Comparison of ENCODE assay signal across 32 cellular contexts in genomic region chr14:105223260-105223659, GRCh38. TPM values are rescaled to one million over a fixed set of nuclear protein-coding genes. Genes with fewer than 3 reads are reported as not detected.
DNase-seq lines count a peak whose midpoint lies in the region; ATAC-seq, FAIRE-seq and TF ChIP-seq lines count a peak whose summit lies in the region.
"Had no signal": no experiment of that assay in that cellular context is flagged by ENCODE, and none has a peak within 500 bp of the region (broad histone marks: within the 10 kb centered on the region; RNA-seq: fewer than 3 reads in every experiment).

No MANE protein-coding gene starts in this region.

- no peak for TF ChIP-seq CTCF in OCI-LY1 (IDR thresholded peaks at IDR 0.05; ENCODE audit: low read length)
- no peak for TF ChIP-seq CTCF in lower lobe of right lung (IDR thresholded peaks at IDR 0.05)
- no peak for TF ChIP-seq CTCF in thyroid gland (IDR thresholded peaks at IDR 0.05)
- TF ChIP-seq CTCF in body of pancreas (IDR thresholded peaks at IDR 0.05): no peak

- TF ChIP-seq POLR2A in thyroid gland (IDR thresholded peaks at IDR 0.05) (no peak), body of pancreas (IDR thresholded peaks at IDR 0.05) (no peak)

- H3K4me1 ChIP-seq in OCI-LY1 (ENCODE audit: insufficient read depth, low read length, severe bottlenecking) (peaks cover 11% of the 10 kb centered on the region), lower lobe of right lung (no peaks in the 10 kb centered on the region), thyroid gland (peaks cover 27 to 41% of the 10 kb centered on the region in 2 donors), body of pancreas (no peaks in the 10 kb centered on the region)
- H3K4me1 ChIP-seq: psoas muscle, SJCRH30 had no signal

- no peak overlapping the region for H3K4me3 ChIP-seq in OCI-LY1 (ENCODE audit: low read depth, low read length, poor library complexity, severe bottlenecking)
- H3K4me3 ChIP-seq in lower lobe of right lung: no peak overlapping the region
- no peak overlapping the region for H3K4me3 ChIP-seq in thyroid gland (replicated peaks in 1 of 3)
- no peak overlapping the region for H3K4me3 ChIP-seq in body of pancreas
- H3K4me3 ChIP-seq: coronary artery, gastrocnemius medialis, hepatocyte, psoas muscle, SJCRH30, upper lobe of left lung had no signal

- peak; percentile 2 to 71 for ATAC-seq in lower lobe of right lung
- no peak for ATAC-seq in HG02623 (IDR thresholded peaks at IDR 0.05; ENCODE audit: unreplicated experiment)
- no peak for ATAC-seq in body of pancreas
- ATAC-seq in GM18873 (IDR thresholded peaks at IDR 0.05; ENCODE audit: low FRiP score, unreplicated experiment): no peak
- ATAC-seq: activated naive CD4-positive, alpha-beta T cell treated with anti-CD3 and anti-CD28 coated beads, Interleukin-2, amount 50 U/mL, for 72 hours; effector memory CD8-positive, alpha-beta T cell; gastrocnemius medialis; HepG2; left cardiac atrium had no signal

- H3K27me3 ChIP-seq in OCI-LY1 (ENCODE audit: insufficient read depth, low read length) (no peaks in the 10 kb centered on the region), lower lobe of right lung (ENCODE audit: low read depth) (no peaks in the 10 kb centered on the region), thyroid gland (no peaks in the 10 kb centered on the region), body of pancreas (no peaks in the 10 kb centered on the region)
- H3K27me3 ChIP-seq: BE2C, gastrocnemius medialis, hepatocyte, SJCRH30, upper lobe of left lung had no signal

- H3K36me3 ChIP-seq in OCI-LY1 (ENCODE audit: insufficient read depth, low read length): peaks cover 3% of the 10 kb centered on the region; the same call in 1 of the 2 replicates
- H3K36me3 ChIP-seq in lower lobe of right lung: peaks cover 65% of the 10 kb centered on the region
- H3K36me3 ChIP-seq in thyroid gland: peaks cover under 1 to 10% of the 10 kb centered on the region in 2 donors
- H3K36me3 ChIP-seq in body of pancreas (replicated peaks in 1 of 2; ENCODE audit: insufficient read depth in 1 of 2, low read depth in 2 of 2): peaks cover 0 to 14% of the 10 kb centered on the region in 2 donors

- H4K20me1 ChIP-seq in OCI-LY1 (ENCODE audit: insufficient read depth, low read length): no peaks in the 10 kb centered on the region

- H3K9me3 ChIP-seq in OCI-LY1 (ENCODE audit: low read length) (no peaks in the 10 kb centered on the region), lower lobe of right lung (no peaks in the 10 kb centered on the region), thyroid gland (no peaks in the 10 kb centered on the region), body of pancreas (no peaks in the 10 kb centered on the region)
- H3K9me3 ChIP-seq: BE2C, gastrocnemius medialis, psoas muscle, SJCRH30, upper lobe of left lung had no signal

- no peak overlapping the region for H3K9ac ChIP-seq in OCI-LY1 (ENCODE audit: low read length)

- WGBS in thyroid gland, 2 donors: 36 to 48% methylated on average over 16 of the region's 16 CpGs
- WGBS in body of pancreas, 2 donors: 90 to 93% methylated on average over 16 of the region's 16 CpGs

- intact Hi-C loops in lower lobe of right lung (cut with DNase I) (no loop called here), thyroid gland (cut with DNase I) (no loop called here), body of pancreas (cut with DNase I) (no loop called here)

- peak overlapping the region; percentile 47 for H3K27ac ChIP-seq in OCI-LY1 (ENCODE audit: low read depth, low read length, poor library complexity, severe bottlenecking)
- H3K27ac ChIP-seq in lower lobe of right lung: peak overlapping the region; percentile 77
- H3K27ac ChIP-seq in thyroid gland: peak overlapping the region in 2 of 3 donors; percentile 56 to 70
- H3K27ac ChIP-seq in body of pancreas: no peak overlapping the region
- H3K27ac ChIP-seq: coronary artery, hepatocyte, SJCRH30, WERI-Rb-1 had no signal

- no peaks in the 10 kb centered on the region for H3F3A ChIP-seq in OCI-LY1 (ENCODE audit: insufficient read depth, low read length)

- peak; percentile 53 for FAIRE-seq in endometrium (lab: Jason Lieb, UNC)
- FAIRE-seq: HepG2 had no signal

- H3K9me2 ChIP-seq in OCI-LY1 (ENCODE audit: low read depth, low read length): no peaks in the 10 kb centered on the region

- no peak overlapping the region for H2AFZ ChIP-seq in OCI-LY1 (ENCODE audit: low read length)
- H2AFZ ChIP-seq: hepatocyte had no signal

- DNase-seq in lower lobe of right lung (no peak), thyroid gland (peak; percentile 74 to 78), dermis blood vessel endothelial cell (no peak), body of pancreas (no peak)
- DNase-seq: activated CD4-positive, alpha-beta T cell treated with anti-CD3 and anti-CD28 coated beads, Interleukin-2, amount 10 ng/mL, durations not matched to agents 24 days and 14 days; BE2C; caudate nucleus; effector memory CD8-positive, alpha-beta T cell; gastrocnemius medialis; HCEC 1CT; Karpas-422; left cardiac atrium; mesendoderm; MV-4-11; NCI-H146; nucleus accumbens; psoas muscle; RPMI8226; SJCRH30; stimulated activated CD4-positive, alpha-beta T cell treated with anti-CD3 and anti-CD28 coated beads, Interleukin-4, amount 100 ng/mL, for 24 hours; SW 1271; T-helper 9 cell; WERI-Rb-1 had no signal

- no peak overlapping the region; the same call in 1 of the 2 replicates for H3K4me2 ChIP-seq in OCI-LY1 (ENCODE audit: low read length)
- H3K4me2 ChIP-seq: hepatocyte had no signal

- H3K79me2 ChIP-seq in OCI-LY1 (ENCODE audit: insufficient read depth, low read length): no peaks in the 10 kb centered on the region
- H3K79me2 ChIP-seq: hepatocyte had no signal

RNA-seq across cellular contexts. Expression of gene BTBD6, which starts 25.1 kb away (rescaled TPM):
- total RNA-seq in lower lobe of right lung (53.0 TPM), thyroid gland (10 to 100 TPM; 35.9 to 58.2 (median 44.2) TPM), dermis blood vessel endothelial cell (68.1 and 81.5 TPM in 2 replicates), body of pancreas (10 to 100 TPM; 13.0 to 22.4 TPM)
- total RNA-seq: HepG2, SJCRH30 had no signal

RNA-seq across cellular contexts. Expression of gene NUDT14, which starts 42.1 kb away (rescaled TPM):
- total RNA-seq in lower lobe of right lung: 54.5 TPM
- 10 to 100 TPM; 15.2 to 29.1 (median 20.1) TPM for total RNA-seq in thyroid gland
- 38.7 and 77.4 TPM in 2 replicates for total RNA-seq in dermis blood vessel endothelial cell
- 10 to 100 TPM; 28.8 to 66.9 TPM for total RNA-seq in body of pancreas

RNA-seq across cellular contexts. Expression of gene JAG2, which starts 54.7 kb away (rescaled TPM):
- total RNA-seq in lower lobe of right lung (29.2 TPM), thyroid gland (10 to 100 TPM in 1 of 4 donors, 1 to 10 TPM in 3; 3.9 to 10.7 (median 5.2) TPM), dermis blood vessel endothelial cell (72.5 and 76.1 TPM in 2 replicates), body of pancreas (10 to 100 TPM; 13.5 to 36.3 TPM)

Comparison
In these comparisons a context has a peak if more than half of its experiments do, and no peak if none do; other contexts are left out.
1. H3K27ac ChIP-seq: peak in OCI-LY1 (single experiment), lower lobe of right lung (single experiment) and thyroid gland (2 of 3); none in body of pancreas (0 of 4).
2. ATAC-seq: peak in lower lobe of right lung (2 of 2); none in HG02623 (single experiment), body of pancreas (single experiment) and GM18873 (single experiment).
3. DNase-seq: peak in thyroid gland (2 of 2); none in lower lobe of right lung (single experiment), dermis blood vessel endothelial cell (single experiment) and body of pancreas (0 of 4).